Comparison of ENCODE assay signal across 1 cellular context in the genomic region with DNA sequence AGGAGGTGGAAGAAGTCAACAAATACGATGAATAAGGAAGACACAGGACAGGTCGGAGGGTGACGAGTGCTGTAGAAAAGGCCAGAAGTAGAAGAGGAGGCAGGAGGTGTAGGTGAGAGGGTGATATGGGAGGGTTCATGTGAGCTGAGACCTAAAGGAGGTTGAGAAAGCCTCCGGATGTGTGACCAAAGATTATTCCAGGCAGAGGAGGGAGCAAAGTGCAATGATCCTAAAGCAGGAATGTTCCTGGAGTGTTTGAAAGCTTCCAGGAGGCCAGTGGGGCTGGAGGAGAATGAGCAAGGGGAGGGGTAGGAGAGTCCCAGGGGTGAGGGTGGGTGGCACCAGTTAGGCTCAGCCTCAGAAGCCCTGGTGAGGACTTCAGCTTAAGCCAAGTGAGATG.
TF ChIP-seq lines count a peak whose summit lies in the region.

No MANE protein-coding gene starts in this region.

TF ChIP-seq in HepG2, 621 proteins besides CTCF, POLR2A, EP300 and RAD21:
- TF ChIP-seq, protein P1, sequence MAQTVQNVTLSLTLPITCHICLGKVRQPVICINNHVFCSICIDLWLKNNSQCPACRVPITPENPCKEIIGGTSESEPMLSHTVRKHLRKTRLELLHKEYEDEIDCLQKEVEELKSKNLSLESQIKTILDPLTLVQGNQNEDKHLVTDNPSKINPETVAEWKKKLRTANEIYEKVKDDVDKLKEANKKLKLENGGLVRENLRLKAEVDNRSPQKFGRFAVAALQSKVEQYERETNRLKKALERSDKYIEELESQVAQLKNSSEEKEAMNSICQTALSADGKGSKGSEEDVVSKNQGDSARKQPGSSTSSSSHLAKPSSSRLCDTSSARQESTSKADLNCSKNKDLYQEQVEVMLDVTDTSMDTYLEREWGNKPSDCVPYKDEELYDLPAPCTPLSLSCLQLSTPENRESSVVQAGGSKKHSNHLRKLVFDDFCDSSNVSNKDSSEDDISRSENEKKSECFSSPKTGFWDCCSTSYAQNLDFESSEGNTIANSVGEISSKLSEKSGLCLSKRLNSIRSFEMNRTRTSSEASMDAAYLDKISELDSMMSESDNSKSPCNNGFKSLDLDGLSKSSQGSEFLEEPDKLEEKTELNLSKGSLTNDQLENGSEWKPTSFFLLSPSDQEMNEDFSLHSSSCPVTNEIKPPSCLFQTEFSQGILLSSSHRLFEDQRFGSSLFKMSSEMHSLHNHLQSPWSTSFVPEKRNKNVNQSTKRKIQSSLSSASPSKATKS (CRISPR knock-in tag; IDR thresholded peaks at IDR 0.05), result no peak
- no peak for TF ChIP-seq NFKBIZ (CRISPR knock-in tag; IDR thresholded peaks at IDR 0.05)
- peak; percentile 47 for TF ChIP-seq HNF4A (CRISPR knock-in tag; IDR thresholded peaks at IDR 0.05)
